ENCODE assay signal across 30 cellular contexts in the genomic region with DNA sequence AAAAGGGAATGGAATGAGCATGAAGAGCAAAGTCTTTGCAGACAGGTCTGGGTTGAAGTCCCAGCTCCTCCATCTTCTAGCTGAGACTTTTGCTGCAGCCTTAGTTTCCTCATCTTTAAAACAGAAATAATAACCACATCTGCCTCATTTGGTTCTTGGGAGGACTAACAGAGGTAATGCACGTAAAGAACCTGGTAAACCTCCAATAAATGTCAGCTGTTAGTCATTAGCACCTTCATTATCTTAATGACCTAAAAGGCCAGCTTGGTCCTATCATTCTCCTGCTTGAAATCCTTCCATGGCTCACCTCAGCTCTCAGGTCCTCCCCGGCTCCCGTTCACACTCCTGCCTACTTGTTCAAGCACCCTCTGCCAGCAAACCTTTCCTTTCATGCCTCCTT. TPM values are rescaled to one million over a fixed set of nuclear protein-coding genes. Genes with fewer than 3 reads are reported as not detected.
"Had no signal": no experiment of that assay in that cellular context is flagged by ENCODE, and none has a peak within 500 bp of the region (broad histone marks: within the 10 kb centered on the region; RNA-seq: fewer than 3 reads in every experiment).

No MANE protein-coding gene starts in this region.

- DNase-seq: activated CD4-positive, alpha-beta T cell treated with anti-CD3 and anti-CD28 coated beads for 36 hours; activated CD4-positive, alpha-beta T cell treated with anti-CD3 and anti-CD28 coated beads, Interleukin-2, amount 50 U/mL, for 1 hour; activated CD4-positive, alpha-beta T cell treated with anti-CD3 and anti-CD28 coated beads, Interleukin-2, amount 50 U/mL, for 48 hours; activated CD4-positive, CD25-positive, alpha-beta regulatory T cell; activated CD4-positive, CD25-positive, alpha-beta regulatory T cell treated with anti-CD3 and anti-CD28 coated beads, Interleukin-2, amount 50 U/mL, for 72 hours; activated CD8-positive, alpha-beta memory T cell treated with anti-CD3 and anti-CD28 coated beads, Interleukin-2, amount 50 U/mL, for 48 hours; activated effector memory CD4-positive, alpha-beta T cell treated with Interleukin-2 at 50 U/mL for 16 hours; activated gamma-delta T cell treated with Interleukin-2 at 50 U/mL for 16 hours; activated naive CD4-positive, alpha-beta T cell treated with anti-CD3 and anti-CD28 coated beads, Interleukin-2, amount 50 U/mL, for 16 hours; activated naive CD4-positive, alpha-beta T cell treated with Interleukin-2 at 50 U/mL for 16 hours; activated T-cell treated with anti-CD3 and anti-CD28 coated beads for 4 hours; activated T-cell treated with anti-CD3 and anti-CD28 coated beads, Interleukin-2, amount 50 U/mL, for 24 hours; activated T-cell treated with anti-CD3 and anti-CD28 coated beads, Interleukin-2, amount 50 U/mL, for 72 hours; central memory CD4-positive, alpha-beta T cell; cerebellar nuclear complex; colonic mucosa; effector CD8-positive, alpha-beta T cell; esophagus squamous epithelium; foreskin melanocyte; heart right ventricle had no signal

- H2AFZ ChIP-seq: hepatocyte had no signal

- H3K27ac ChIP-seq: ascending aorta, breast epithelium, cardiac muscle cell, colonic mucosa, epithelial cell of prostate, esophagus squamous epithelium, gastroesophageal sphincter, heart right ventricle, hepatocyte had no signal

- H3K27me3 ChIP-seq: ascending aorta, colonic mucosa had no signal

- H3K4me3 ChIP-seq: ascending aorta, breast epithelium, cardiac muscle cell, colonic mucosa, esophagus squamous epithelium, gastroesophageal sphincter, heart right ventricle, hepatocyte had no signal

- H3K4me3 Mint-ChIP-seq: activated CD4-positive, alpha-beta T cell treated with anti-CD3 and anti-CD28 coated beads for 36 hours; activated naive CD8-positive, alpha-beta T cell; activated T-cell treated with anti-CD3 and anti-CD28 coated beads, Interleukin-2, amount 50 U/mL, for 24 hours; activated T-cell treated with anti-CD3 and anti-CD28 coated beads, Interleukin-2, amount 50 U/mL, for 72 hours; brain had no signal

- H3K9me3 ChIP-seq: ascending aorta, breast epithelium, colonic mucosa, esophagus squamous epithelium, gastroesophageal sphincter, heart right ventricle had no signal

- H3K36me3 ChIP-seq: ascending aorta, breast epithelium, cardiac muscle cell, colonic mucosa, esophagus squamous epithelium, gastroesophageal sphincter, heart right ventricle had no signal

- H3K4me2 ChIP-seq: hepatocyte had no signal

- H3K4me1 ChIP-seq: ascending aorta, breast epithelium, colonic mucosa, esophagus squamous epithelium, gastroesophageal sphincter, heart right ventricle had no signal

- H3K9me3 Mint-ChIP-seq: activated T-cell treated with anti-CD3 and anti-CD28 coated beads, Interleukin-2, amount 50 U/mL, for 24 hours; activated T-cell treated with anti-CD3 and anti-CD28 coated beads, Interleukin-2, amount 50 U/mL, for 72 hours; brain had no signal

- H3K27me3 Mint-ChIP-seq: activated CD4-positive, alpha-beta T cell treated with anti-CD3 and anti-CD28 coated beads for 36 hours; activated naive CD8-positive, alpha-beta T cell; activated T-cell treated with anti-CD3 and anti-CD28 coated beads, Interleukin-2, amount 50 U/mL, for 24 hours had no signal

- ATAC-seq: activated CD4-positive, alpha-beta T cell treated with anti-CD3 and anti-CD28 coated beads for 36 hours; activated T-cell treated with anti-CD3 and anti-CD28 coated beads, Interleukin-2, amount 50 U/mL, for 72 hours; gastroesophageal sphincter; heart right ventricle had no signal

- H3K4me1 Mint-ChIP-seq: brain had no signal

- H3K79me2 ChIP-seq: hepatocyte had no signal

- H3K36me3 Mint-ChIP-seq: brain had no signal

- H3K27ac Mint-ChIP-seq: activated CD4-positive, alpha-beta T cell treated with anti-CD3 and anti-CD28 coated beads for 36 hours; activated naive CD8-positive, alpha-beta T cell; activated T-cell treated with anti-CD3 and anti-CD28 coated beads, Interleukin-2, amount 50 U/mL, for 24 hours; activated T-cell treated with anti-CD3 and anti-CD28 coated beads, Interleukin-2, amount 50 U/mL, for 72 hours; brain had no signal

RNA-seq across cellular contexts. Expression of gene SKAP1, which starts 51.8 kb away (rescaled TPM):
- total RNA-seq: ascending aorta, fibroblast of lung, fibroblast of villous mesenchyme had no signal
